Comparison of ENCODE assay signal across 4 cellular contexts in genomic region chr4:79685542-79685941, GRCh38.
"Had no signal": no experiment of that assay in that cellular context is flagged by ENCODE, and none has a peak within 500 bp of the region (broad histone marks: within the 10 kb centered on the region; RNA-seq: fewer than 3 reads in every experiment).

No MANE protein-coding gene starts in this region.

- H3K4me3 ChIP-seq: GM23338, HAP-1 had no signal

- H3K4me1 ChIP-seq: HAP-1 had no signal

- H3K9me3 ChIP-seq: HAP-1 had no signal

- H3K4me2 ChIP-seq: GM23338 had no signal

- H3K36me3 ChIP-seq: HAP-1 had no signal

- H2AFZ ChIP-seq: GM23338 had no signal

- DNase-seq: KG1 had no signal

- ATAC-seq: GM23338, HCT116 had no signal
